32 cellular contexts compared by ENCODE assay signal in genomic region chr9:104025945-104026344, GRCh38.
A peak's percentile ranks its signal among the peaks of the same experiment; 100 is the strongest.
DNase-seq lines count a peak whose midpoint lies in the region; ATAC-seq, FAIRE-seq and TF ChIP-seq lines count a peak whose summit lies in the region.
"Had no signal": no experiment of that assay in that cellular context is flagged by ENCODE, and none has a peak within 500 bp of the region (broad histone marks: within the 10 kb centered on the region; RNA-seq: fewer than 3 reads in every experiment).

No MANE protein-coding gene starts in this region.

- H2BK20ac ChIP-seq in IMR-90 (ENCODE audit: low read depth, low read length), result no peak overlapping the region

- BruUV-seq in IMR-90 (replicated peaks; lab: Mats Ljungman, UMichigan), result no TSS peak

- H3K4me1 ChIP-seq in DOHH2 (ENCODE audit: control insufficient read depth, low read length) (peaks cover 28% of the 10 kb centered on the region), IMR-90 (ENCODE audit: control insufficient read depth, insufficient read depth, low read length) (no peaks in the 10 kb centered on the region)
- H3K4me1 ChIP-seq: left ventricle myocardium inferior, right atrium auricular region, testis, uterus had no signal

- no peak overlapping the region for H2AK9ac ChIP-seq in IMR-90 (replicated peaks; ENCODE audit: low read depth, low read length, poor library complexity)

- no peak overlapping the region for H2AK5ac ChIP-seq in IMR-90 (ENCODE audit: low read depth, low read length)

- dilution Hi-C loops in IMR-90 (cut with HindIII; ENCODE audit: low sequenced_read_pairs, unreplicated experiment), result no loop called here

- CTCF ChIA-PET in IMR-90 (lab: Yijun Ruan, JAX), result no interaction called here
- CTCF ChIA-PET in HEK293T (lab: Yijun Ruan, JAX), result no interaction called here

- no peak overlapping the region for H3K4me3 ChIP-seq in DOHH2 (ENCODE audit: low read length)
- H3K4me3 ChIP-seq in IMR-90 (ENCODE audit: insufficient read depth, low read depth, low read length), result no peak overlapping the region
- H3K4me3 ChIP-seq in WERI-Rb-1 (ENCODE audit: low read depth, low read length), result no peak overlapping the region
- H3K4me3 ChIP-seq: left ventricle myocardium inferior, right atrium auricular region, testis, uterus had no signal

- DNase-seq in IMR-90, result peak; percentile 7
- DNase-seq in pons (ENCODE audit: low spot score), result peak; percentile 3
- DNase-seq in WERI-Rb-1, result no peak
- DNase-seq in HEK293T (ENCODE audit: extremely low spot score), result no peak
- DNase-seq in amniotic stem cell (lab: John Stamatoyannopoulos, UW), result no peak
- DNase-seq: activated CD4-positive, alpha-beta T cell treated with anti-CD3 and anti-CD28 coated beads for 48 hours; activated naive CD4-positive, alpha-beta T cell treated with Interleukin-2 at 50 U/mL for 16 hours; activated T-cell treated with anti-CD3 and anti-CD28 coated beads, Interleukin-2, amount 50 U/mL, for 72 hours; AML-193; amygdala; CD8-positive, alpha-beta memory T cell; DMS53; foreskin melanocyte; KG1; left ventricle myocardium inferior; MV-4-11; natural killer cell; NCI-H1694; NCI-H2171; NCI-H524 treated with DMSO at 0.1 percent for 48 hours; stimulated activated CD4-positive, alpha-beta T cell treated with anti-CD3 and anti-CD28 coated beads, Interleukin-12 subunit alpha, Interleukin-12 subunit beta, amount 100 ng/mL, for 4 hours; stimulated activated CD4-positive, alpha-beta T cell treated with anti-CD3 and anti-CD28 coated beads, Interleukin-4, amount 100 ng/mL, for 4 hours; stimulated activated naive CD4-positive, alpha-beta T cell; T-helper 17 cell; testis; uterus had no signal

- peak; percentile 5 for TF ChIP-seq CTCF in DOHH2 (IDR thresholded peaks at IDR 0.05; ENCODE audit: low read depth, low read length, poor library complexity, severe bottlenecking)
- peak; percentile 36 for TF ChIP-seq CTCF in IMR-90 (conservative IDR thresholded peaks at IDR 0.05; ENCODE audit: low read depth, low read length)
- no peak for TF ChIP-seq CTCF in WERI-Rb-1 (IDR thresholded peaks at IDR 0.05; ENCODE audit: low read depth, low read length)

- intact Hi-C loops in IMR-90 (cut with micrococcal nuclease), result loop anchor here (1.0 to 2.0 kb wide), 4 partner anchors 68 to 717 kb away; partner anchors contain the start of gene SMC2

- H3K36me3 ChIP-seq in DOHH2 (ENCODE audit: control insufficient read depth, low read length), result no peaks in the 10 kb centered on the region
- no peaks in the 10 kb centered on the region for H3K36me3 ChIP-seq in IMR-90 (ENCODE audit: control insufficient read depth, insufficient read depth, low read length)
- H3K36me3 ChIP-seq in WERI-Rb-1, result no peaks in the 10 kb centered on the region
- H3K36me3 ChIP-seq: left ventricle myocardium inferior, right atrium auricular region, uterus had no signal

- H3K4me2 ChIP-seq in DOHH2 (ENCODE audit: low read length), result no peak overlapping the region
- H3K4me2 ChIP-seq in IMR-90 (ENCODE audit: low read depth, low read length), result no peak overlapping the region

- no peak overlapping the region for H2BK120ac ChIP-seq in IMR-90 (ENCODE audit: low read depth, low read length)

- H4K8ac ChIP-seq in IMR-90 (ENCODE audit: low read depth in 2 of 2, low read length in 2 of 2), result no peak overlapping the region

- WGBS in IMR-90 (ENCODE audit: extremely low coverage in 2 of 2, insufficient read length in 1 of 2), 2 experiments, result no CpG with 5 or more reads among the region's 2 CpGs

- H3K27me3 ChIP-seq in DOHH2 (ENCODE audit: control insufficient read depth, low read length) (no peaks in the 10 kb centered on the region), IMR-90 (ENCODE audit: control insufficient read depth, insufficient read depth, low read length) (no peaks in the 10 kb centered on the region), WERI-Rb-1 (ENCODE audit: insufficient read depth, low read depth, severe bottlenecking) (no peaks in the 10 kb centered on the region)
- H3K27me3 ChIP-seq: right atrium auricular region, testis, uterus had no signal

- H3K9me3 ChIP-seq in DOHH2 (ENCODE audit: control insufficient read depth, insufficient read depth, low read length) (no peaks in the 10 kb centered on the region), IMR-90 (ENCODE audit: control insufficient read depth, insufficient read depth, low read length) (no peaks in the 10 kb centered on the region), WERI-Rb-1 (ENCODE audit: severe bottlenecking) (no peaks in the 10 kb centered on the region)
- H3K9me3 ChIP-seq: left ventricle myocardium inferior, right atrium auricular region, testis, uterus had no signal

- no peak overlapping the region for H3K23ac ChIP-seq in IMR-90 (ENCODE audit: low read depth, low read length)

- H3K79me2 ChIP-seq in DOHH2 (ENCODE audit: control insufficient read depth, low read length), result no peaks in the 10 kb centered on the region

- no peaks in the 10 kb centered on the region for H3K79me1 ChIP-seq in IMR-90 (ENCODE audit: low read depth in 1 of 2, low read length in 2 of 2)

- H3K4ac ChIP-seq in IMR-90 (ENCODE audit: low read depth, low read length), result no peak overlapping the region

- H3K27ac ChIP-seq in DOHH2 (ENCODE audit: low read depth, low read length), result no peak overlapping the region
- no peak overlapping the region for H3K27ac ChIP-seq in IMR-90 (ENCODE audit: insufficient read depth, low read length)
- H3K27ac ChIP-seq in WERI-Rb-1, result no peak overlapping the region
- H3K27ac ChIP-seq: left ventricle myocardium inferior, right atrium auricular region, testis, uterus had no signal

- no peak for ATAC-seq in IMR-90 (ENCODE audit: low read depth)
- ATAC-seq: activated T-cell treated with anti-CD3 and anti-CD28 coated beads, Interleukin-2, amount 50 U/mL, for 72 hours; natural killer cell; T-helper 17 cell had no signal

- no peak overlapping the region for H2BK5ac ChIP-seq in IMR-90 (ENCODE audit: low read depth, low read length, poor library complexity, severe bottlenecking)

- peak; percentile 21 for FAIRE-seq in endometrium (lab: Jason Lieb, UNC)
- FAIRE-seq: bronchial epithelial cell, H1, HTR-8/SVneo had no signal

- no peak overlapping the region for H3K18ac ChIP-seq in IMR-90 (ENCODE audit: low read depth, low read length)

- no peak overlapping the region for H3K56ac ChIP-seq in IMR-90 (ENCODE audit: extremely low read depth, insufficient read depth, low read length)

- in situ Hi-C loops in IMR-90 (cut with MboI; ENCODE audit: low sequenced_read_pairs), result loop anchor here (25.0 kb wide), 1 partner anchor 361 kb away; no protein-coding TSS in a partner anchor

- POLR2A ChIA-PET in IMR-90 (lab: Charles Lee; ENCODE audit: unreplicated experiment), result no interaction called here
- POLR2A ChIA-PET in HEK293T (lab: Yijun Ruan, JAX), result no interaction called here

- H3K9me2 ChIP-seq in DOHH2 (replicated peaks; ENCODE audit: control insufficient read depth, low read length), result no peaks in the 10 kb centered on the region

- H4K5ac ChIP-seq in IMR-90 (ENCODE audit: low read depth, low read length), result no peak overlapping the region

- no peaks in the 10 kb centered on the region for H3K9me1 ChIP-seq in IMR-90 (ENCODE audit: insufficient read depth, low read length)

- H3K14ac ChIP-seq in IMR-90 (replicated peaks; ENCODE audit: low read depth, low read length), result no peak overlapping the region

- no peak overlapping the region for H4K91ac ChIP-seq in IMR-90 (ENCODE audit: insufficient read depth, low read depth, low read length)

- H2BK15ac ChIP-seq in IMR-90 (ENCODE audit: low read depth, low read length), result no peak overlapping the region

- no peak overlapping the region for H2AFZ ChIP-seq in IMR-90 (replicated peaks; ENCODE audit: low read length, poor library complexity)

- H3K9ac ChIP-seq in IMR-90 (ENCODE audit: low read depth, low read length), result no peak overlapping the region

- H4K20me1 ChIP-seq in DOHH2 (ENCODE audit: control insufficient read depth, insufficient read depth, low read depth, low read length) (no peaks in the 10 kb centered on the region), IMR-90 (ENCODE audit: insufficient read depth, low read length) (no peaks in the 10 kb centered on the region)

- H3F3A ChIP-seq in DOHH2 (ENCODE audit: control insufficient read depth, insufficient read depth), result no peaks in the 10 kb centered on the region

- TF ChIP-seq RAD21 in IMR-90 (IDR thresholded peaks at IDR 0.05; ENCODE audit: low read length), result peak; percentile 36

- no peak for TF ChIP-seq POLR2A in IMR-90 (IDR thresholded peaks at IDR 0.05; ENCODE audit: low read depth, low read length)

TF ChIP-seq in IMR-90, 13 proteins besides CTCF, POLR2A, EP300 and RAD21:
- TF ChIP-seq CEBPB (IDR thresholded peaks at IDR 0.05; ENCODE audit: low read depth, low read length) (no peak), SMC3 (IDR thresholded peaks at IDR 0.05; ENCODE audit: low read depth, low read length) (peak; percentile 37; the same call in 1 of the 2 replicates), RFX5 (IDR thresholded peaks at IDR 0.05; ENCODE audit: low read depth, low read length) (no peak), FOS (IDR thresholded peaks at IDR 0.05; ENCODE audit: low read depth, low read length) (no peak)
- TF ChIP-seq, protein P1, sequence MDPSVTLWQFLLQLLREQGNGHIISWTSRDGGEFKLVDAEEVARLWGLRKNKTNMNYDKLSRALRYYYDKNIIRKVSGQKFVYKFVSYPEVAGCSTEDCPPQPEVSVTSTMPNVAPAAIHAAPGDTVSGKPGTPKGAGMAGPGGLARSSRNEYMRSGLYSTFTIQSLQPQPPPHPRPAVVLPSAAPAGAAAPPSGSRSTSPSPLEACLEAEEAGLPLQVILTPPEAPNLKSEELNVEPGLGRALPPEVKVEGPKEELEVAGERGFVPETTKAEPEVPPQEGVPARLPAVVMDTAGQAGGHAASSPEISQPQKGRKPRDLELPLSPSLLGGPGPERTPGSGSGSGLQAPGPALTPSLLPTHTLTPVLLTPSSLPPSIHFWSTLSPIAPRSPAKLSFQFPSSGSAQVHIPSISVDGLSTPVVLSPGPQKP (IDR thresholded peaks at IDR 0.05; ENCODE audit: borderline replicate concordance, low read depth, low read length), result no peak

TF ChIP-seq in HEK293T, 16 proteins besides CTCF, POLR2A, EP300 and RAD21 (continues in another document):
- no peak for TF ChIP-seq LEF1 (IDR thresholded peaks at IDR 0.05; ENCODE audit: borderline replicate concordance)
- TF ChIP-seq L3MBTL2 (conservative IDR thresholded peaks at IDR 0.05), result no peak
- TF ChIP-seq PKNOX1 (IDR thresholded peaks at IDR 0.05), result no peak
- no peak for TF ChIP-seq BHLHE40 (IDR thresholded peaks at IDR 0.05; ENCODE audit: borderline replicate concordance)
- TF ChIP-seq ELF4 (IDR thresholded peaks at IDR 0.05), result no peak
- TF ChIP-seq ARNT (IDR thresholded peaks at IDR 0.05), result no peak
- no peak for TF ChIP-seq TARDBP (IDR thresholded peaks at IDR 0.05)

Comparison
In these comparisons a context has a peak if more than half of its experiments do, and no peak if none do; other contexts are left out.
1. DNase-seq: peak in IMR-90 (single experiment) and pons (single experiment); none in WERI-Rb-1 (single experiment), HEK293T (single experiment) and amniotic stem cell (single experiment).